Comparison of ENCODE assay signal across 21 cellular contexts in the genomic region with DNA sequence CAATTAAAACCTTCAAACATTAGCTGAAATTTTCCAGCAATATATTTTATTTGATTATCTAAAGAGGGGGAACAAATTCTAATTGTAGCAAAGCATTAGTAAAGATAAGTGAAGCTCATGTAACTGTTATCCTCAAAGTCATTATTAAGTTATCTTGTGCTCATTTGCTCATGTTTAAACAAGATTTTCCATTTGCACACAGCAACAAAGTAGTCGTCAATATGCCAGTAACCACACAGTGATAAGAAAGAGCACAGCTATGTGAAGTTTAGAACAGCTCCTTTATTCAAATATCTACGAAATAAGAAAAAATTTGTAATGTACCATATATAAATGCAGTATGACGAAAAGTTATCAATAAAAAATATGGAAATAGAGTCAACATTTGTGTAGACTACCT.
DNase-seq lines count a peak whose midpoint lies in the region; ATAC-seq, FAIRE-seq and TF ChIP-seq lines count a peak whose summit lies in the region.
"Had no signal": no experiment of that assay in that cellular context is flagged by ENCODE, and none has a peak within 500 bp of the region (broad histone marks: within the 10 kb centered on the region; RNA-seq: fewer than 3 reads in every experiment).

No MANE protein-coding gene starts in this region.

- H3K27ac Mint-ChIP-seq in T-cell, result no peak overlapping the region
- H3K27ac Mint-ChIP-seq: CD4-positive, CD25-positive, alpha-beta regulatory T cell; CD8-positive, alpha-beta T cell; GM23338; H9 had no signal

- no peaks in the 10 kb centered on the region for H3K27me3 Mint-ChIP-seq in T-cell
- H3K27me3 Mint-ChIP-seq: CD4-positive, CD25-positive, alpha-beta regulatory T cell had no signal

- ATAC-seq in SK-N-SH treated with all-trans-retinoic acid at 6 μM for 48 hours (no peak), T-cell (replicated peaks in 1 of 4) (no peak), HG03342 (IDR thresholded peaks at IDR 0.05; ENCODE audit: unreplicated experiment) (no peak)
- ATAC-seq: A549; CD8-positive, alpha-beta T cell; GM12878; GM23338; HCT116 had no signal

- CTCF ChIA-PET in T-cell (lab: Charles Lee), result no interaction called here

- TF ChIP-seq CTCF in D721Med (IDR thresholded peaks at IDR 0.05; ENCODE audit: insufficient read depth, missing control alignments) (no peak), fibroblast of the aortic adventitia (IDR thresholded peaks at IDR 0.05; ENCODE audit: insufficient read depth, low read length) (no peak)

- no peaks in the 10 kb centered on the region for H3K36me3 Mint-ChIP-seq in T-cell
- H3K36me3 Mint-ChIP-seq: CD4-positive, CD25-positive, alpha-beta regulatory T cell; CD8-positive, alpha-beta T cell had no signal

- no peaks in the 10 kb centered on the region for H3K4me1 Mint-ChIP-seq in T-cell
- H3K4me1 Mint-ChIP-seq: CD4-positive, CD25-positive, alpha-beta regulatory T cell had no signal

- peak; percentile 32 for FAIRE-seq in D721Med (lab: Jason Lieb, UNC)
- FAIRE-seq: A549, GM12878, GM19239 had no signal

- DNase-seq in D721Med (ENCODE audit: insufficient read length, low spot score), result no peak
- DNase-seq in fibroblast of the aortic adventitia (ENCODE audit: low read depth), result peak; percentile 61
- no peak for DNase-seq in T-cell
- no peak for DNase-seq in stimulated activated CD4-positive, alpha-beta T cell treated with anti-CD3 and anti-CD28 coated beads, Interleukin-2, amount 100 ng/mL, for 48 hours
- DNase-seq: 8988T; Caco-2; CD4-positive, CD25-positive, alpha-beta regulatory T cell; CD8-positive, alpha-beta T cell; DMS 273 treated with DMSO at 0.1 percent for 48 hours; DMS79; EL; GDM1; H9 had no signal

- H3K4me3 ChIP-seq in fibroblast of the aortic adventitia (ENCODE audit: low read depth, low read length), result no peak overlapping the region
- H3K4me3 ChIP-seq: A549, BLaER1, GM12878, GM23338 had no signal

- H3K4me3 Mint-ChIP-seq in T-cell, result no peak overlapping the region
- H3K4me3 Mint-ChIP-seq: CD4-positive, CD25-positive, alpha-beta regulatory T cell; CD8-positive, alpha-beta T cell; GM23338; H9 had no signal

- POLR2A ChIA-PET in T-cell (lab: Charles Lee), result no interaction called here

- H3K9me3 Mint-ChIP-seq in T-cell, result peaks cover 0 to 6% (median 2%) of the 10 kb centered on the region in 3 donors
- H3K9me3 Mint-ChIP-seq: GM23338, H9 had no signal

TF ChIP-seq in SK-N-SH treated with all-trans-retinoic acid at 6 μM for 48 hours, 23 proteins besides CTCF, POLR2A, EP300 and RAD21:
- peak; percentile 71 for TF ChIP-seq ISL1 (CRISPR knock-in tag; IDR thresholded peaks at IDR 0.05)
- no peak for TF ChIP-seq ZFP30 (CRISPR knock-in tag; IDR thresholded peaks at IDR 0.05)
- TF ChIP-seq, protein P1, sequence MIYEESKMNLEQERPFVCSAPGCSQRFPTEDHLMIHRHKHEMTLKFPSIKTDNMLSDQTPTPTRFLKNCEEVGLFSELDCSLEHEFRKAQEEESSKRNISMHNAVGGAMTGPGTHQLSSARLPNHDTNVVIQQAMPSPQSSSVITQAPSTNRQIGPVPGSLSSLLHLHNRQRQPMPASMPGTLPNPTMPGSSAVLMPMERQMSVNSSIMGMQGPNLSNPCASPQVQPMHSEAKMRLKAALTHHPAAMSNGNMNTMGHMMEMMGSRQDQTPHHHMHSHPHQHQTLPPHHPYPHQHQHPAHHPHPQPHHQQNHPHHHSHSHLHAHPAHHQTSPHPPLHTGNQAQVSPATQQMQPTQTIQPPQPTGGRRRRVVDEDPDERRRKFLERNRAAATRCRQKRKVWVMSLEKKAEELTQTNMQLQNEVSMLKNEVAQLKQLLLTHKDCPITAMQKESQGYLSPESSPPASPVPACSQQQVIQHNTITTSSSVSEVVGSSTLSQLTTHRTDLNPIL (CRISPR knock-in tag; IDR thresholded peaks at IDR 0.05; ENCODE audit: low read depth), result 0 out of 2 replicates have a peak, but pooled peaks have one; percentile 48
- TF ChIP-seq ZC3H10 (CRISPR knock-in tag; IDR thresholded peaks at IDR 0.05), result no peak
